Comparison of ENCODE assay signal across 24 cellular contexts in the genomic region with DNA sequence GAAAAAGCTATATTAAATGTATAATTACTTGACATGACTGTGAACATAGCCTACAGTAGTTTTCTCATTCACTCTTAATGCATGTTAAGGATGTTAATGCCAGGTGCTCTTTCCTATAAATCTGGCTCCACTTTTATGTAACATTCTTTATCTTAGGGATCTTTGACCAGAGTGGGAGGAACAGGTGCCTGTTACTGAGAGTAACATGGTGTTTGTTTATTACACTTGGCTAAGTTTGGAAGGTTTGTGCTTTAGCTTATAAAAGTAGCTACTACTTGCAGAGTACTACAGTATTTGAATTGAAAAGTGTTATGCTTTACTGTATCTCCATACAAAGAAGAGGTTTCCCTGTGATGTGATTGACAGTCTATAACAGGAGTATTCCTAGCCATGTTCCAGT.
"Had no signal": no experiment of that assay in that cellular context is flagged by ENCODE, and none has a peak within 500 bp of the region (broad histone marks: within the 10 kb centered on the region; RNA-seq: fewer than 3 reads in every experiment).

No MANE protein-coding gene starts in this region.

- H3K79me2 ChIP-seq: hepatocyte had no signal

- ATAC-seq: foreskin keratinocyte, gastroesophageal sphincter, heart left ventricle, left colon, left lung, left ventricle myocardium superior, lower lobe of right lung, mucosa of descending colon had no signal

- DNase-seq: dermis blood vessel endothelial cell; dorsolateral prefrontal cortex; effector CD4-positive, alpha-beta T cell; effector memory CD4-positive, alpha-beta T cell; foreskin keratinocyte; heart left ventricle; hypothalamus; immature natural killer cell; islet precursor cell; kidney; kidney glomerular epithelial cell; left colon; left lung; left ventricle myocardium superior; lower lobe of right lung; mesenchymal stem cell; mucosa of descending colon had no signal

- H3K4me2 ChIP-seq: hepatocyte had no signal

- FAIRE-seq: colon, endothelial cell of umbilical vein, frontal cortex, kidney had no signal

- H3K4me1 ChIP-seq: esophagus muscularis mucosa, foreskin keratinocyte, gastroesophageal sphincter, heart left ventricle, left lung, lower lobe of right lung had no signal

- H3K27ac ChIP-seq: coronary artery, dorsolateral prefrontal cortex, esophagus muscularis mucosa, foreskin keratinocyte, gastroesophageal sphincter, heart left ventricle, hepatocyte, left lung, lower lobe of right lung had no signal

- H2AFZ ChIP-seq: hepatocyte had no signal

- H3K36me3 ChIP-seq: esophagus muscularis mucosa, gastroesophageal sphincter, heart left ventricle, left lung, lower lobe of right lung had no signal

- H3K27me3 ChIP-seq: dorsolateral prefrontal cortex, esophagus muscularis mucosa, foreskin keratinocyte, gastroesophageal sphincter, heart left ventricle, hepatocyte, left lung had no signal

- H3K9me3 ChIP-seq: esophagus muscularis mucosa, gastroesophageal sphincter, heart left ventricle, left lung, lower lobe of right lung, mucosa of descending colon had no signal

- H3K4me3 ChIP-seq: coronary artery, dorsolateral prefrontal cortex, esophagus muscularis mucosa, gastroesophageal sphincter, heart left ventricle, hepatocyte, left lung, lower lobe of right lung, mucosa of descending colon had no signal
